Comparison of ENCODE assay signal across 25 cellular contexts in the genomic region with DNA sequence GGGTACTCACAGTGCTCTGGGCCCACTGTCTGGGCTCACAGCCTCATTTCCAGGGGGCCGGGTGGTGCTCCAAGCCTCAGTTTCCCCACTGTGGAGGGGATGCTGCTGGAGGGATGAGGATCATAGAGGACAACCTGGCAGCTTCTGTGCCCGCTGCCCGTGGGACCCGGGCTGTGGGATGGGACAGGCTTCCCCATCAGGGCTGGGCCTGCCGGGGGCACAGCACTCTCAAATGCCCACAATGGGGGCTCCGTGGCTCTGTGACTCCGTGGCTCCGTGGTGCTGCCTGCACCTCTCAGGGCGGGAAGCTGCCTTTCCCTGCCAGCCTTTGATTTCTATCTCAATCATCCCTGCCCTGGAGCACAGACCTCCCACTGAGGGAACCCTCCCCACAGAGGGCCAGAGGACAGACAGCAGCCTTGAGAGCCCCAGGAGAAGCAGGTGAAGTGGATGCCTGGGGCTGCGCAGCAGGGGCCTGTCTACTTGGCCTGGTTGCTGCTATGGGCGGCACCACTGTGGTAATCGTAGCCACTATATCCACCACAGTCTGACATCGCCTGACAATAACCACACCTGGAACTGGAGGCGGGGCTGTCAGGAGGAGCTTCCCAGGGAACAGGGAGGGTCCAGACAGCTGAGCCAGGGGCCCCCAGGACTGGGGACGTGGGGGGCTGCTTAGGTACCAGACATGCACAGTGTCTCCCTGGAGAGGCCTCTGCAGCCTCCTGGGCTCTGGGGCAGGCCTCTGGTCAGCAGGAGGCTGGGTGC.
"Had no signal": no experiment of that assay in that cellular context is flagged by ENCODE, and none has a peak within 500 bp of the region (broad histone marks: within the 10 kb centered on the region; RNA-seq: fewer than 3 reads in every experiment).

No MANE protein-coding gene starts in this region.

- H3K79me2 ChIP-seq: hepatocyte had no signal

- H3K4me2 ChIP-seq: hepatocyte, smooth muscle cell had no signal

- H3K9me3 Mint-ChIP-seq: activated T-helper 2 cell treated with anti-CD3 and anti-CD28 coated beads, Interferon-gamma antibody, Interleukin-2, Interleukin-4, amounts not matched to agents 10 μg/mL and 5 μg/mL and 100 μg/mL, durations not matched to agents 14 hours and 24 hours and 36 hours; stimulated activated memory B cell treated with anti-CD40 and anti-IgM and Interleukin-4, amounts not matched to agents 10 μg/mL and 1 μg/mL and 100 μg/mL, for 72 hours had no signal

- H3K4me3 ChIP-seq: colonic mucosa, esophagus muscularis mucosa, hepatocyte, left lung, lung, sigmoid colon, smooth muscle cell, transverse colon had no signal

- FAIRE-seq: bronchial epithelial cell, frontal cortex, TTC549, urothelium cell line had no signal

- ATAC-seq: activated T-cell treated with anti-CD3 and anti-CD28 coated beads, Interleukin-2, amount 50 U/mL, for 4 hours; left lung; naive thymus-derived CD8-positive, alpha-beta T cell; stimulated activated memory B cell treated with anti-CD40 and anti-IgM and Interleukin-4, amounts not matched to agents 10 μg/mL and 1 μg/mL and 100 μg/mL, for 72 hours had no signal

- H3K9me3 ChIP-seq: colonic mucosa, left lung, sigmoid colon, transverse colon had no signal

- H3K4me1 Mint-ChIP-seq: stimulated activated memory B cell treated with anti-CD40 and anti-IgM and Interleukin-4, amounts not matched to agents 10 μg/mL and 1 μg/mL and 100 μg/mL, for 72 hours had no signal

- H3K4me3 Mint-ChIP-seq: activated T-cell treated with anti-CD3 and anti-CD28 coated beads, Interleukin-2, amount 50 U/mL, for 4 hours had no signal

- H3K4me1 ChIP-seq: colonic mucosa, esophagus muscularis mucosa, left lung, sigmoid colon, transverse colon had no signal

- H3K27ac Mint-ChIP-seq: activated T-helper 2 cell treated with anti-CD3 and anti-CD28 coated beads, Interferon-gamma antibody, Interleukin-2, Interleukin-4, amounts not matched to agents 10 μg/mL and 5 μg/mL and 100 μg/mL, durations not matched to agents 14 hours and 24 hours and 36 hours; progenitor cell of endocrine pancreas; stimulated activated memory B cell treated with anti-CD40 and anti-IgM and Interleukin-4, amounts not matched to agents 10 μg/mL and 1 μg/mL and 100 μg/mL, for 72 hours had no signal

- H3K27me3 ChIP-seq: colonic mucosa, hepatocyte, sigmoid colon, transverse colon had no signal

- DNase-seq: activated CD8-positive, alpha-beta memory T cell treated with anti-CD3 and anti-CD28 coated beads, Interleukin-2, amount 50 U/mL, for 48 hours; activated naive CD4-positive, alpha-beta T cell; activated T-cell treated with anti-CD3 and anti-CD28 coated beads, Interleukin-2, amount 50 U/mL, for 4 hours; amygdala; colonic mucosa; glutamatergic neuron; kidney glomerular epithelial cell; naive thymus-derived CD8-positive, alpha-beta T cell; retina; sigmoid colon; stimulated activated CD4-positive, alpha-beta T cell treated with anti-CD3 and anti-CD28 coated beads, Interleukin-15, amount 100 ng/mL, for 24 hours; transverse colon; WERI-Rb-1 had no signal

- H3K27ac ChIP-seq: colonic mucosa, esophagus muscularis mucosa, hepatocyte, left lung, sigmoid colon, transverse colon, WERI-Rb-1 had no signal

- H3K27me3 Mint-ChIP-seq: progenitor cell of endocrine pancreas; stimulated activated memory B cell treated with anti-CD40 and anti-IgM and Interleukin-4, amounts not matched to agents 10 μg/mL and 1 μg/mL and 100 μg/mL, for 72 hours had no signal

- H2AFZ ChIP-seq: hepatocyte had no signal

- H3K36me3 ChIP-seq: colonic mucosa, esophagus muscularis mucosa, left lung, sigmoid colon, transverse colon, WERI-Rb-1 had no signal
